ENCODE assay signal across 6 cellular contexts in genomic region chr6:12977851-12978250, GRCh38.
"Had no signal": no experiment of that assay in that cellular context is flagged by ENCODE, and none has a peak within 500 bp of the region (broad histone marks: within the 10 kb centered on the region; RNA-seq: fewer than 3 reads in every experiment).

No MANE protein-coding gene starts in this region.

- ATAC-seq: GM23338, HepG2 had no signal

- H3K27ac ChIP-seq: HL-60 had no signal

- H3K4me3 ChIP-seq: GM23338 had no signal

- H2AFZ ChIP-seq: GM23338 had no signal

- DNase-seq: H9, HCEC 1CT, KBM-7 had no signal

- H3K4me2 ChIP-seq: GM23338 had no signal
